ENCODE assay signal across 22 cellular contexts in the genomic region with DNA sequence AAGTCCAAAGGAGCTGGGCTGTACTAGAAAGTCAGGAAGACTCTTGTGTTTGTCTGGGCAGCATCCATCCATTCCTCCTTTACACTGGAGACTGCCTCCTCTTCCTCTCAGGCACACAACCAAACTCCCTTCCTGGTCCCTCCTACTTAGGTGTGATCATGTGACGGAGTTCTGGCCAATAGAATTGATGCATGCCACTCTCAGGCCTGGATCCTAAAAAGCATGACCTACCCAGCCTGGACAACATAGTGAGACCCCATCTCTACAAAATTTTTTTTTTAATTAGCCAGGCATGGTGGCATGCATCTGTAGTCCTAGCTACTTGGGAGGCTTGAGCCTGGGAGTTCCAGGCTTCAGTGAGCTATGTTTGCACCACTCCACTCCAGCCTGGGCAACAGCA. TPM values are rescaled to one million over a fixed set of nuclear protein-coding genes. Genes with fewer than 3 reads are reported as not detected.
DNase-seq lines count a peak whose midpoint lies in the region; ATAC-seq, FAIRE-seq and TF ChIP-seq lines count a peak whose summit lies in the region.
"Had no signal": no experiment of that assay in that cellular context is flagged by ENCODE, and none has a peak within 500 bp of the region (broad histone marks: within the 10 kb centered on the region; RNA-seq: fewer than 3 reads in every experiment).

No MANE protein-coding gene starts in this region.

- RAD21 ChIA-PET in GM12878 (lab: Charles Lee; ENCODE audit: unreplicated experiment) = no interaction called here

- DNase-seq in GM12878 (ENCODE audit: low read depth, low spot score) = no peak
- no peak for DNase-seq in H1 (ENCODE audit: low read depth in 1 of 2, low spot score in 2 of 2)
- DNase-seq in activated gamma-delta T cell (lab: John Stamatoyannopoulos, UW) = no peak
- DNase-seq in psoas muscle = no peak
- no peak for DNase-seq in NCI-H1694 treated with DMSO at 0.1 percent for 48 hours (lab: John Stamatoyannopoulos, UW)
- DNase-seq: C1 segment of cervical spinal cord; Calu3; CD4-positive, alpha-beta memory T cell; COR-L47; DMS53; DMS79 treated with DMSO at 0.1 percent for 48 hours; GF-D8; GM23248; H9; HFFc6 had no signal

- no peak overlapping the region for H4K91ac ChIP-seq in H1 (replicated peaks; ENCODE audit: insufficient read length, low read length)

- H3K4me2 ChIP-seq in GM12878 (ENCODE audit: control insufficient read depth, insufficient read depth) (no peak overlapping the region), H1 (ENCODE audit: insufficient read depth in 1 of 2, low read depth in 2 of 2, low read length in 2 of 2) (no peak overlapping the region)

- no peak overlapping the region for H4K5ac ChIP-seq in H1 (ENCODE audit: insufficient read length, low read depth, low read length)

- 0% methylated on average over 1 of the region's 1 CpG for WGBS in GM12878 (ENCODE audit: insufficient coverage, insufficient replicate concordance, low lambda C conversion rate, missing lambda C conversion rate)
- 20% methylated on average over 1 of the region's 1 CpG; no CpG with 5 or more reads in 1 of the 2 experiments for WGBS in H1 (ENCODE audit: extremely low coverage in 1 of 2, insufficient coverage in 1 of 2, insufficient read length in 1 of 2, insufficient replicate concordance in 2 of 2, low coverage in 1 of 2, low lambda C conversion rate in 2 of 2, missing lambda C conversion rate in 1 of 2), 2 experiments
- 41 to 100% (median 84%) methylated on average over 1 of the region's 1 CpG for WGBS in psoas muscle, 3 donors

- H3K27ac ChIP-seq in GM12878 (ENCODE audit: control insufficient read depth, insufficient read depth) (no peak overlapping the region), H1 (ENCODE audit: low read depth, low read length) (no peak overlapping the region), psoas muscle (no peak overlapping the region)
- H3K27ac ChIP-seq: GM23248 had no signal

- no peak for ATAC-seq in GM12878
- ATAC-seq in psoas muscle = no peak
- ATAC-seq: HCT116 had no signal

- TF ChIP-seq EP300 in Ishikawa (IDR thresholded peaks at IDR 0.05; ENCODE audit: borderline replicate concordance) (no peak), GM12878 (IDR thresholded peaks at IDR 0.05; ENCODE audit: borderline replicate concordance in 1 of 2, control insufficient read depth in 1 of 2, low read depth in 2 of 2, low read length in 2 of 2) (no peak), H1 (IDR thresholded peaks at IDR 0.05; ENCODE audit: borderline replicate concordance in 1 of 2, low read depth in 2 of 2, low read length in 2 of 2) (no peak)

- H3K23me2 ChIP-seq in H1 (ENCODE audit: low read depth, low read length) = no peaks in the 10 kb centered on the region

- no TSS peak for BruUV-seq in GM12878 (replicated peaks; lab: Mats Ljungman, UMichigan)

- H3K23ac ChIP-seq in H1 (ENCODE audit: insufficient read length) = no peak overlapping the region

- no peak overlapping the region for H3K14ac ChIP-seq in H1 (ENCODE audit: insufficient read length)

- TF ChIP-seq CTCF in GM12878 (IDR thresholded peaks at IDR 0.05 in 2 of 3, conservative IDR thresholded peaks at IDR 0.05 in 1 of 3; ENCODE audit: control insufficient read depth in 2 of 3, extremely low read depth in 1 of 3, insufficient read depth in 1 of 3, low read depth in 3 of 3, low read length in 3 of 3) (no peak), H1 (IDR thresholded peaks at IDR 0.05; ENCODE audit: control extremely low read depth in 1 of 3, insufficient read depth in 1 of 3, low read depth in 1 of 3, low read length in 3 of 3) (no peak), psoas muscle (IDR thresholded peaks at IDR 0.05) (no peak)

- intact Hi-C loops in GM12878 (cut with micrococcal nuclease; ENCODE audit: unreplicated experiment) = no loop called here
- intact Hi-C loops in psoas muscle (cut with DNase I) = no loop called here

- FAIRE-seq in GM12878 (lab: Jason Lieb, UNC) (no peak), H1 (lab: Jason Lieb, UNC) (no peak)
- FAIRE-seq: GM12892 had no signal

- TF ChIP-seq POLR2A in GM12878 (IDR thresholded peaks at IDR 0.05; ENCODE audit: low read depth, low read length) (no peak), H1 (IDR thresholded peaks at IDR 0.05; ENCODE audit: control extremely low read depth in 1 of 2, low read depth in 2 of 2, low read length in 2 of 2) (no peak)

- no peaks in the 10 kb centered on the region for H3K9me3 ChIP-seq in GM12878 (replicated peaks; ENCODE audit: control insufficient read depth, insufficient read depth, low read length)
- H3K9me3 ChIP-seq in H1 (ENCODE audit: insufficient read depth in 2 of 2, low read depth in 1 of 2, low read length in 1 of 2) = no peaks in the 10 kb centered on the region
- no peaks in the 10 kb centered on the region for H3K9me3 ChIP-seq in psoas muscle

- no peak overlapping the region for H2BK15ac ChIP-seq in H1 (ENCODE audit: low read length)

- POLR2A ChIA-PET in GM12878 (lab: Charles Lee) = no interaction called here
- POLR2A ChIA-PET in H1 (lab: Charles Lee; ENCODE audit: partially characterized antibody) = no interaction called here

- no peak overlapping the region for H3K56ac ChIP-seq in H1 (replicated peaks; ENCODE audit: insufficient read length, low read depth, low read length)

- no peak overlapping the region for H2AFZ ChIP-seq in GM12878 (ENCODE audit: control insufficient read depth, low read depth, low read length)
- no peak overlapping the region for H2AFZ ChIP-seq in H1 (ENCODE audit: low read length)
- H2AFZ ChIP-seq: GM23248 had no signal

- H2BK12ac ChIP-seq in H1 (ENCODE audit: low read depth, low read length) = no peak overlapping the region

- no peaks in the 10 kb centered on the region for H4K20me1 ChIP-seq in GM12878 (ENCODE audit: control insufficient read depth, insufficient read depth)
- no peaks in the 10 kb centered on the region for H4K20me1 ChIP-seq in H1 (replicated peaks in 1 of 2; ENCODE audit: control insufficient read depth in 1 of 2, insufficient read depth in 2 of 2, low read length in 2 of 2)

- H3K36me3 ChIP-seq in GM12878 (ENCODE audit: control insufficient read depth in 2 of 2, insufficient read depth in 2 of 2, low read length in 1 of 2) (no peaks in the 10 kb centered on the region), H1 (ENCODE audit: control insufficient read depth in 2 of 4, insufficient read depth in 4 of 4, low read length in 3 of 4) (no peaks in the 10 kb centered on the region), psoas muscle (ENCODE audit: insufficient read depth in 1 of 2, low read depth in 1 of 2) (no peaks in the 10 kb centered on the region)

- no peak overlapping the region for H4K8ac ChIP-seq in H1 (ENCODE audit: extremely low read depth, insufficient read depth, low read length)

- no peak overlapping the region for H2BK120ac ChIP-seq in H1 (replicated peaks; ENCODE audit: low read depth, low read length)

- no peak overlapping the region for H3K4ac ChIP-seq in H1 (replicated peaks; ENCODE audit: insufficient read length, low read depth, low read length)

- no peak overlapping the region for H2BK20ac ChIP-seq in H1 (ENCODE audit: low read length)

- H3K18ac ChIP-seq in H1 (ENCODE audit: extremely low read depth, low read length) = no peak overlapping the region

- H3K4me3 ChIP-seq in GM12878 (no peak overlapping the region), H1 (ENCODE audit: extremely low read depth in 1 of 4, insufficient read depth in 2 of 4, low read depth in 3 of 4, low read length in 4 of 4) (no peak overlapping the region), psoas muscle (no peak overlapping the region)
- H3K4me3 ChIP-seq: GM23248 had no signal

- H3K4me1 ChIP-seq in GM12878 (ENCODE audit: control insufficient read depth, insufficient read depth, low read length) (no peaks in the 10 kb centered on the region), H1 (replicated peaks in 1 of 4; ENCODE audit: control insufficient read depth in 3 of 4, insufficient read depth in 4 of 4, low read length in 3 of 4) (peaks cover 0 to 3% (median 0%) of the 10 kb centered on the region in 4 experiments; a peak in 1 of 7 replicates), psoas muscle (no peaks in the 10 kb centered on the region)

- H3K79me1 ChIP-seq in H1 (ENCODE audit: low read depth, low read length) = no peaks in the 10 kb centered on the region

- TF ChIP-seq RAD21 in Ishikawa (IDR thresholded peaks at IDR 0.05; ENCODE audit: low read depth) (no peak), GM12878 (IDR thresholded peaks at IDR 0.05; ENCODE audit: insufficient read depth, low read depth, low read length) (no peak), H1 (IDR thresholded peaks at IDR 0.05 in 1 of 2, conservative IDR thresholded peaks at IDR 0.05 in 1 of 2; ENCODE audit: low read depth in 2 of 2, low read length in 2 of 2) (no peak)

- H3K9ac ChIP-seq in GM12878 (ENCODE audit: control insufficient read depth, insufficient read depth, low read length) (no peak overlapping the region), H1 (replicated peaks in 1 of 4; ENCODE audit: extremely low read depth in 1 of 4, low read depth in 3 of 4, low read length in 3 of 4) (no peak overlapping the region)
- H3K9ac ChIP-seq: GM23248 had no signal

- no peak overlapping the region for H2AK5ac ChIP-seq in H1 (ENCODE audit: low read depth, low read length)

- CTCF ChIA-PET in GM12878 (lab: Yijun Ruan, JAX) (no interaction called here), H1 (lab: Charles Lee; ENCODE audit: partially characterized antibody) (no interaction called here)

- no peak overlapping the region for H2BK5ac ChIP-seq in H1 (ENCODE audit: low read depth, low read length)

- SMC1A ChIA-PET in GM12878 (lab: Charles Lee; ENCODE audit: uncharacterized antibody, unreplicated experiment) = no interaction called here

- H3K79me2 ChIP-seq in GM12878 (ENCODE audit: control insufficient read depth, insufficient read depth, low read length) (no peaks in the 10 kb centered on the region), H1 (ENCODE audit: control insufficient read depth in 1 of 2, insufficient read depth in 2 of 2, low read length in 2 of 2) (no peaks in the 10 kb centered on the region)

- H3K27me3 ChIP-seq in GM12878 (replicated peaks in 1 of 2; ENCODE audit: control insufficient read depth in 2 of 2, insufficient read depth in 2 of 2, low read length in 1 of 2) (no peaks in the 10 kb centered on the region; a peak in 2 of 4 replicates), H1 (replicated peaks in 1 of 4; ENCODE audit: control insufficient read depth in 3 of 4, extremely low read depth in 1 of 4, insufficient read depth in 3 of 4, low read length in 3 of 4) (peaks cover 0 to 9% (median 3%) of the 10 kb centered on the region in 4 experiments; a peak in 6 of 7 replicates), psoas muscle (ENCODE audit: insufficient read depth in 3 of 3, low read length in 2 of 3) (peaks cover 0 to 23% (median 0%) of the 10 kb centered on the region in 3 donors)

- in situ Hi-C loops in GM12878 (cut with MboI) = no loop called here

RNA-seq across cellular contexts. Expression of a gene that starts 8.6 kb away (rescaled TPM):
- not detected in 2 replicates for total RNA-seq in GM12878 (2013; cell fraction: nucleolus; rRNA removed)
- total RNA-seq in GM12878 (2014; rRNA removed) (not detected in 2 replicates), GM12878 (2014; rRNA removed; fragmentation: Illumina TruSeq; extraction: Trizol) (not detected in 2 replicates), GM12878 (2021) (not detected in 2 replicates), psoas muscle (1 to 10 TPM in 1 of 4 donors, under 1 TPM in 3; 0.25 to 1.2 (median 0.56) TPM)
- not detected for polyA plus RNA-seq in GM12878 (2011; ENCODE audit: low read depth)
- polyA plus RNA-seq in GM12878 (2011; rRNA removed) (not detected in 2 replicates), GM12878 (2014; fragmentation: Illumina TruSeq; extraction: Trizol) (not detected in 2 replicates), GM12878 (2014; fragmentation: Nextera tagmentation; extraction: Ambion mirVana) (not detected), GM12878 (2014; rRNA removed) (not detected in 2 replicates), GM12878 (2016; fragmentation: Nextera tagmentation; extraction: Ambion mirVana) (not detected), H1 (2011; rRNA removed) (0.88 and 1.0 TPM in 2 replicates), psoas muscle (under 1 TPM; 0.05 to 0.74 (median 0.08) TPM)
- not detected in 2 replicates for polyA plus RNA-seq in GM12878 (2011; cell fraction: cytosol; rRNA removed)
- not detected in 2 replicates for polyA plus RNA-seq in GM12878 (2011; cell fraction: nucleus; rRNA removed)
- not detected in 2 replicates for polyA plus RNA-seq in GM12878 (2012)
- not detected in 2 replicates for polyA minus RNA-seq in GM12878 (2011; rRNA and poly(A)+ RNA removed)
- not detected in 2 replicates for polyA minus RNA-seq in GM12878 (2011; cell fraction: cytosol; rRNA and poly(A)+ RNA removed)
- not detected in 2 replicates for polyA minus RNA-seq in GM12878 (2011; cell fraction: nucleus; rRNA and poly(A)+ RNA removed)
- total RNA-seq in H1 (2021; fragmentation: NEBNext Ultra II Directional; extraction: Animal tissue kit (Norgen Biotek cat#: 25700)) = 1.9 and 2.2 TPM in 2 replicates
- polyA plus RNA-seq in H1 (2011; cell fraction: cytosol; rRNA removed) = 0.71 TPM
- 1.2 TPM for polyA plus RNA-seq in H1 (2011; cell fraction: nucleus; rRNA removed)
- polyA plus RNA-seq in H1 (2012, experiment 1 of 2) = 0.81 to 1.7 TPM (median 1.6 TPM) in 4 replicates
- polyA plus RNA-seq in H1 (2012, experiment 2 of 2) = 2.1 TPM
- polyA plus RNA-seq in H1 (2013, experiment 1 of 2) = 0.93 TPM
- 0.66 TPM for polyA plus RNA-seq in H1 (2013, experiment 2 of 2)
- 0.13 and 0.44 TPM in 2 replicates for polyA minus RNA-seq in H1 (2011; rRNA and poly(A)+ RNA removed)
- 1.7 TPM for polyA minus RNA-seq in H1 (2011; cell fraction: cytosol; rRNA and poly(A)+ RNA removed)
- 0.80 TPM for polyA minus RNA-seq in H1 (2011; cell fraction: nucleus; rRNA and poly(A)+ RNA removed)
- total RNA-seq: A673; Calu3; CD4-positive, alpha-beta memory T cell had no signal
- polyA plus RNA-seq: BJ; CD4-positive, alpha-beta memory T cell had no signal

RNA-seq across cellular contexts. Expression of a gene that starts 27.9 kb away (rescaled TPM):
- total RNA-seq in GM12878 (2013; cell fraction: nucleolus; rRNA removed) = not detected in 2 replicates
- total RNA-seq in GM12878 (2014; rRNA removed) (not detected in 2 replicates), GM12878 (2014; rRNA removed; fragmentation: Illumina TruSeq; extraction: Trizol) (not detected in 2 replicates), GM12878 (2021) (0.21 TPM in 1 of 2 replicates, not detected in the other), psoas muscle (1 to 10 TPM; 1.0 to 2.0 (median 1.8) TPM)
- polyA plus RNA-seq in GM12878 (2011; ENCODE audit: low read depth) = not detected
- polyA plus RNA-seq in GM12878 (2011; rRNA removed) (not detected in 2 replicates), GM12878 (2014; fragmentation: Illumina TruSeq; extraction: Trizol) (not detected in 2 replicates), GM12878 (2014; fragmentation: Nextera tagmentation; extraction: Ambion mirVana) (not detected), GM12878 (2014; rRNA removed) (not detected in 2 replicates), GM12878 (2016; fragmentation: Nextera tagmentation; extraction: Ambion mirVana) (not detected), H1 (2011; rRNA removed) (11.3 TPM in 2 replicates), psoas muscle (1 to 10 TPM; 1.2 to 2.5 (median 1.2) TPM)
- polyA plus RNA-seq in GM12878 (2011; cell fraction: cytosol; rRNA removed) = not detected in 2 replicates
- not detected in 2 replicates for polyA plus RNA-seq in GM12878 (2011; cell fraction: nucleus; rRNA removed)
- polyA plus RNA-seq in GM12878 (2012) = not detected in 2 replicates
- polyA minus RNA-seq in GM12878 (2011; rRNA and poly(A)+ RNA removed) = not detected in 2 replicates
- polyA minus RNA-seq in GM12878 (2011; cell fraction: cytosol; rRNA and poly(A)+ RNA removed) = 1.6 TPM in 1 of 2 replicates, not detected in the other
- 0.36 TPM in 1 of 2 replicates, not detected in the other for polyA minus RNA-seq in GM12878 (2011; cell fraction: nucleus; rRNA and poly(A)+ RNA removed)
- total RNA-seq in H1 (2021; fragmentation: NEBNext Ultra II Directional; extraction: Animal tissue kit (Norgen Biotek cat#: 25700)) = 3.3 and 4.4 TPM in 2 replicates
- polyA plus RNA-seq in H1 (2011; cell fraction: cytosol; rRNA removed) = 7.0 TPM
- polyA plus RNA-seq in H1 (2011; cell fraction: nucleus; rRNA removed) = 5.3 TPM
- 4.4 to 10.1 TPM (median 7.1 TPM) in 4 replicates for polyA plus RNA-seq in H1 (2012, experiment 1 of 2)
- polyA plus RNA-seq in H1 (2012, experiment 2 of 2) = 7.0 TPM
- 7.4 TPM for polyA plus RNA-seq in H1 (2013, experiment 1 of 2)
- 7.4 TPM for polyA plus RNA-seq in H1 (2013, experiment 2 of 2)
- polyA minus RNA-seq in H1 (2011; rRNA and poly(A)+ RNA removed) = 3.0 and 3.9 TPM in 2 replicates
- 4.9 TPM for polyA minus RNA-seq in H1 (2011; cell fraction: cytosol; rRNA and poly(A)+ RNA removed)
- 2.2 TPM for polyA minus RNA-seq in H1 (2011; cell fraction: nucleus; rRNA and poly(A)+ RNA removed)
- total RNA-seq: A673; CD4-positive, alpha-beta memory T cell; G401; H4 had no signal
- polyA plus RNA-seq: CD4-positive, alpha-beta memory T cell had no signal

RNA-seq across cellular contexts. Expression of a gene that starts 53.0 kb away (rescaled TPM):
- total RNA-seq in GM12878 (2013; cell fraction: nucleolus; rRNA removed) = 14.2 and 18.1 TPM in 2 replicates
- total RNA-seq in GM12878 (2014; rRNA removed) (14.7 and 15.6 TPM in 2 replicates), GM12878 (2014; rRNA removed; fragmentation: Illumina TruSeq; extraction: Trizol) (7.6 and 9.1 TPM in 2 replicates), GM12878 (2021) (19.6 and 21.0 TPM in 2 replicates), psoas muscle (10 to 100 TPM; 23.0 to 43.1 (median 33.3) TPM)
- polyA plus RNA-seq in GM12878 (2011; ENCODE audit: low read depth) = 8.6 TPM
- polyA plus RNA-seq in GM12878 (2011; rRNA removed) (7.7 and 15.3 TPM in 2 replicates), GM12878 (2014; fragmentation: Illumina TruSeq; extraction: Trizol) (6.9 and 12.2 TPM in 2 replicates), GM12878 (2014; fragmentation: Nextera tagmentation; extraction: Ambion mirVana) (1 to 10 TPM; 4.9 to 8.1 TPM), GM12878 (2014; rRNA removed) (16.3 and 19.1 TPM in 2 replicates), GM12878 (2016; fragmentation: Nextera tagmentation; extraction: Ambion mirVana) (10 to 100 TPM; 25.9 to 27.0 TPM), H1 (2011; rRNA removed) (20.5 and 20.8 TPM in 2 replicates), psoas muscle (10 to 100 TPM; 27.8 to 48.0 (median 45.0) TPM)
- polyA plus RNA-seq in GM12878 (2011; cell fraction: cytosol; rRNA removed) = 20.4 TPM in 2 replicates
- polyA plus RNA-seq in GM12878 (2011; cell fraction: nucleus; rRNA removed) = 10.5 and 11.2 TPM in 2 replicates
- polyA plus RNA-seq in GM12878 (2012) = 12.7 and 14.5 TPM in 2 replicates
- 11.8 and 19.4 TPM in 2 replicates for polyA minus RNA-seq in GM12878 (2011; rRNA and poly(A)+ RNA removed)
- 5.2 and 6.3 TPM in 2 replicates for polyA minus RNA-seq in GM12878 (2011; cell fraction: cytosol; rRNA and poly(A)+ RNA removed)
- polyA minus RNA-seq in GM12878 (2011; cell fraction: nucleus; rRNA and poly(A)+ RNA removed) = 6.8 and 12.2 TPM in 2 replicates
- total RNA-seq in H1 (2021; fragmentation: NEBNext Ultra II Directional; extraction: Animal tissue kit (Norgen Biotek cat#: 25700)) = 16.4 and 16.9 TPM in 2 replicates
- polyA plus RNA-seq in H1 (2011; cell fraction: cytosol; rRNA removed) = 17.4 TPM
- polyA plus RNA-seq in H1 (2011; cell fraction: nucleus; rRNA removed) = 20.6 TPM
- 12.0 to 19.7 TPM (median 17.1 TPM) in 4 replicates for polyA plus RNA-seq in H1 (2012, experiment 1 of 2)
- polyA plus RNA-seq in H1 (2012, experiment 2 of 2) = 22.2 TPM
- polyA plus RNA-seq in H1 (2013, experiment 1 of 2) = 17.9 TPM
- 20.4 TPM for polyA plus RNA-seq in H1 (2013, experiment 2 of 2)
- polyA minus RNA-seq in H1 (2011; rRNA and poly(A)+ RNA removed) = 21.6 and 22.8 TPM in 2 replicates
- 10.4 TPM for polyA minus RNA-seq in H1 (2011; cell fraction: cytosol; rRNA and poly(A)+ RNA removed)
- 13.4 TPM for polyA minus RNA-seq in H1 (2011; cell fraction: nucleus; rRNA and poly(A)+ RNA removed)
